ENCODE assay signal across 8 cellular contexts in genomic region chr6:33425668-33426577, GRCh38. TPM values are rescaled to one million over a fixed set of nuclear protein-coding genes. Genes with fewer than 3 reads are reported as not detected.
DNase-seq lines count a peak whose midpoint lies in the region; ATAC-seq and TF ChIP-seq lines count a peak whose summit lies in the region.

No MANE protein-coding gene starts in this region.

- no peak overlapping the region for H2AK5ac ChIP-seq in neuronal stem cell (ENCODE audit: low read depth, low read length)

- H3K79me2 ChIP-seq in ACC112 (ENCODE audit: control insufficient read depth, insufficient read depth, low read length, unreplicated experiment): peaks cover 25% of the 10 kb centered on the region

- peak overlapping the region; percentile 71 for H3K4me3 ChIP-seq in ACC112 (ENCODE audit: low read depth, low read length)
- H3K4me3 ChIP-seq in SJCRH30: peak overlapping the region; percentile 59
- H3K4me3 ChIP-seq in neuronal stem cell (ENCODE audit: low read length in 2 of 2): peak overlapping the region; percentile 59 to 84

- peak overlapping the region; percentile 91 for H3K9ac ChIP-seq in neuronal stem cell (ENCODE audit: low read depth, low read length, poor library complexity)

- H2BK15ac ChIP-seq in neuronal stem cell (ENCODE audit: low read length): no peak overlapping the region

- no peak overlapping the region for H4K8ac ChIP-seq in neuronal stem cell (ENCODE audit: low read depth, low read length)

- H3K4me1 ChIP-seq in ACC112 (ENCODE audit: control insufficient read depth, insufficient read depth, low read length, unreplicated experiment): peaks cover 42% of the 10 kb centered on the region
- H3K4me1 ChIP-seq in SJCRH30: peaks cover 17% of the 10 kb centered on the region
- H3K4me1 ChIP-seq in foreskin keratinocyte: peaks cover 21% of the 10 kb centered on the region
- peaks cover 41 to 54% of the 10 kb centered on the region in 2 donors for H3K4me1 ChIP-seq in neuronal stem cell (ENCODE audit: control insufficient read depth in 2 of 2, insufficient read depth in 1 of 2, low read depth in 1 of 2, low read length in 2 of 2)

- H3K36me3 ChIP-seq in ACC112 (ENCODE audit: insufficient read depth, low read length) (no peaks in the 10 kb centered on the region; the same call in 1 of the 2 replicates), SJCRH30 (no peaks in the 10 kb centered on the region), neuronal stem cell (replicated peaks in 1 of 2; ENCODE audit: control insufficient read depth in 2 of 2, insufficient read depth in 2 of 2, low read length in 2 of 2) (peaks cover 17 to 29% of the 10 kb centered on the region in 2 donors)

- no peak overlapping the region for H3K14ac ChIP-seq in neuronal stem cell (ENCODE audit: low read length)

- peak; percentile 80 for DNase-seq in KBM-7
- DNase-seq in SJCRH30: peak; percentile 89 to 92
- DNase-seq in activated naive CD4-positive, alpha-beta T cell (lab: John Stamatoyannopoulos, UW): peak; percentile 29 to 80 (median 64)
- peak; percentile 54 to 73 for DNase-seq in foreskin keratinocyte
- DNase-seq in neuronal stem cell (ENCODE audit: low spot score): peak; percentile 74
- DNase-seq in substantia nigra (lab: John Stamatoyannopoulos, UW): peak; percentile 32 to 92 (median 76)

- ATAC-seq in GM18511 (IDR thresholded peaks at IDR 0.05; ENCODE audit: unreplicated experiment) (peak; percentile 58), foreskin keratinocyte (peak; percentile 57)

- peaks cover 12% of the 10 kb centered on the region for H3K79me1 ChIP-seq in neuronal stem cell (ENCODE audit: low read depth, low read length)

- H3K18ac ChIP-seq in neuronal stem cell (ENCODE audit: low read length): peak overlapping the region; percentile 92

- no peak overlapping the region for H2BK12ac ChIP-seq in neuronal stem cell (ENCODE audit: low read length)

- H3K4me2 ChIP-seq in neuronal stem cell (ENCODE audit: insufficient read depth, low read length, poor library complexity, severe bottlenecking): peak overlapping the region; percentile 67

- in situ Hi-C loops in KBM-7 (cut with MboI; ENCODE audit: low pct_unique_long_range_greater_than_20kb, low sequenced_read_pairs): no loop called here

- H3K4ac ChIP-seq in neuronal stem cell (ENCODE audit: low read length): no peak overlapping the region

- H2BK120ac ChIP-seq in neuronal stem cell (ENCODE audit: low read depth, low read length): no peak overlapping the region

- peak overlapping the region; percentile 57 for H3K23ac ChIP-seq in neuronal stem cell (ENCODE audit: low read depth, low read length, poor library complexity)

- H3K27ac ChIP-seq in ACC112 (ENCODE audit: low read depth, low read length) (peak overlapping the region; percentile 61), SJCRH30 (peak overlapping the region; percentile 39; the same call in 1 of the 2 replicates), foreskin keratinocyte (peak overlapping the region; percentile 67), neuronal stem cell (replicated peaks; ENCODE audit: low read length) (peak overlapping the region; percentile 85), substantia nigra (ENCODE audit: low read depth, low read length, poor library complexity, severe bottlenecking) (peak overlapping the region; percentile 80)

- no peak overlapping the region for H4K91ac ChIP-seq in neuronal stem cell (ENCODE audit: low read depth, low read length, poor library complexity)

- WGBS in neuronal stem cell (ENCODE audit: extremely low coverage in 2 of 2, insufficient read length in 2 of 2, insufficient replicate concordance in 1 of 2), 2 donors: no CpG with 5 or more reads among the region's 43 CpGs

- H3K9me3 ChIP-seq in SJCRH30 (replicated peaks) (no peaks in the 10 kb centered on the region), neuronal stem cell (replicated peaks in 1 of 2; ENCODE audit: control insufficient read depth in 2 of 2, insufficient read depth in 1 of 2, low read depth in 1 of 2, low read length in 2 of 2) (no peaks in the 10 kb centered on the region)

- peak overlapping the region; percentile 60 for H2BK5ac ChIP-seq in neuronal stem cell (ENCODE audit: low read length)

- no peaks in the 10 kb centered on the region for H3K27me3 ChIP-seq in ACC112 (ENCODE audit: insufficient read depth, low read length)
- peaks cover 19% of the 10 kb centered on the region for H3K27me3 ChIP-seq in SJCRH30
- no peaks in the 10 kb centered on the region for H3K27me3 ChIP-seq in foreskin keratinocyte
- no peaks in the 10 kb centered on the region for H3K27me3 ChIP-seq in neuronal stem cell (ENCODE audit: control insufficient read depth in 3 of 3, insufficient read depth in 3 of 3, low read depth in 1 of 3, low read length in 3 of 3)

- TF ChIP-seq CTCF in foreskin keratinocyte (conservative IDR thresholded peaks at IDR 0.05): peak; percentile 76

- peak overlapping the region; percentile 70 for H2AFZ ChIP-seq in ACC112 (ENCODE audit: low read length, unreplicated experiment)
- peak overlapping the region; percentile 81 for H2AFZ ChIP-seq in neuronal stem cell (ENCODE audit: low read length)

RNA-seq across cellular contexts. Expression of gene SYNGAP1, which starts 6.1 kb away (rescaled TPM):
- 1.8 and 2.5 TPM in 2 replicates for total RNA-seq in SJCRH30 (2014; rRNA removed; shearing (Covaris generic))
- total RNA-seq in foreskin keratinocyte: 3.3 and 7.6 TPM in 2 replicates
- 2.0 and 2.3 TPM in 2 replicates for polyA plus RNA-seq in foreskin keratinocyte
- 57.5 TPM for polyA plus RNA-seq in neuronal stem cell (2013, experiment 1 of 2)
- polyA plus RNA-seq in neuronal stem cell (2013, experiment 2 of 2): 54.1 TPM

RNA-seq across cellular contexts. Expression of gene CUTA, which starts 8.0 kb away (rescaled TPM):
- 181 and 210 TPM in 2 replicates for total RNA-seq in SJCRH30 (2014; rRNA removed; shearing (Covaris generic))
- 248 and 266 TPM in 2 replicates for total RNA-seq in foreskin keratinocyte
- polyA plus RNA-seq in foreskin keratinocyte: 382 and 433 TPM in 2 replicates
- polyA plus RNA-seq in neuronal stem cell (2013, experiment 1 of 2): 434 TPM
- polyA plus RNA-seq in neuronal stem cell (2013, experiment 2 of 2): 420 TPM

RNA-seq across cellular contexts. Expression of gene PHF1, which starts 15.1 kb away (rescaled TPM):
- 21.8 and 25.5 TPM in 2 replicates for total RNA-seq in SJCRH30 (2014; rRNA removed; shearing (Covaris generic))
- 19.4 and 21.3 TPM in 2 replicates for total RNA-seq in foreskin keratinocyte
- polyA plus RNA-seq in foreskin keratinocyte: 29.9 and 32.0 TPM in 2 replicates
- polyA plus RNA-seq in neuronal stem cell (2013, experiment 1 of 2): 69.5 TPM
- 68.8 TPM for polyA plus RNA-seq in neuronal stem cell (2013, experiment 2 of 2)

RNA-seq across cellular contexts. Expression of gene ZBTB9, which starts 28.5 kb away (rescaled TPM):
- total RNA-seq in SJCRH30 (2014; rRNA removed; shearing (Covaris generic)): 9.0 and 11.4 TPM in 2 replicates
- total RNA-seq in foreskin keratinocyte: 11.0 and 11.4 TPM in 2 replicates
- 8.8 and 9.6 TPM in 2 replicates for polyA plus RNA-seq in foreskin keratinocyte
- polyA plus RNA-seq in neuronal stem cell (2013, experiment 1 of 2): 7.6 TPM
- 7.2 TPM for polyA plus RNA-seq in neuronal stem cell (2013, experiment 2 of 2)

RNA-seq across cellular contexts. Expression of gene KIFC1, which starts 34.3 kb away (rescaled TPM):
- total RNA-seq in SJCRH30 (2014; rRNA removed; shearing (Covaris generic)): 80.5 and 84.5 TPM in 2 replicates
- 58.0 and 72.9 TPM in 2 replicates for total RNA-seq in foreskin keratinocyte
- polyA plus RNA-seq in foreskin keratinocyte: 42.5 and 52.9 TPM in 2 replicates
- polyA plus RNA-seq in neuronal stem cell (2013, experiment 1 of 2): 84.1 TPM
- 83.4 TPM for polyA plus RNA-seq in neuronal stem cell (2013, experiment 2 of 2)

Comparison
In these comparisons a context has a peak if more than half of its experiments do, and no peak if none do; other contexts are left out.
1. Peak in every context shown above with its lines: DNase-seq, ATAC-seq, H3K4me3 ChIP-seq and H3K27ac ChIP-seq.